In the genomic region with DNA sequence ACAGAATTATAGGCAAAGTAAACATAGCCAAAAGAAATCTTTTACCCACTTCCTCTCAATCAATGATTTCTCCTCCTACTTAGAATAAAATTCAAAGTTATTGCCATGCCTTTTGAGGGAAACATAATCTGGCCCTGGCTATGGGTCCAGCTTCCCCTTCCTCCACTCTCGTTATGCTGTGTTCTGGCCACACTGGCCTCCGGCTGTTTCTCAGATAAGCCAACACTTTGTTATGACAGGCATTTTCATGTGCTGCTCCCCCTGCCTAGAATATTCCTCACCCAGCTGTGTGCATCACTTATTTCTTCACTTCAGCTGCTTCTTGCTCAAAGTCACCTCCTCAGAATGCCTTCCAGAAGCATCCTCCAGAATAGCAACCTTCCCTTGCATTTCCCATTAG, we compare ENCODE assay signal across 24 cellular contexts.
A peak's percentile ranks its signal among the peaks of the same experiment; 100 is the strongest.
DNase-seq lines count a peak whose midpoint lies in the region; ATAC-seq, FAIRE-seq and TF ChIP-seq lines count a peak whose summit lies in the region.
"Had no signal": no experiment of that assay in that cellular context is flagged by ENCODE, and none has a peak within 500 bp of the region (broad histone marks: within the 10 kb centered on the region; RNA-seq: fewer than 3 reads in every experiment).

No MANE protein-coding gene starts in this region.

- H3K4me1 ChIP-seq in smooth muscle cell (ENCODE audit: low read depth) (no peaks in the 10 kb centered on the region), kidney (ENCODE audit: control insufficient read depth in 1 of 2, insufficient read depth in 1 of 2, low read depth in 1 of 2, low read length in 2 of 2) (no peaks in the 10 kb centered on the region)

- WGBS in smooth muscle cell (ENCODE audit: low lambda C conversion rate) = 33% methylated on average over 2 of the region's 2 CpGs

- no peaks in the 10 kb centered on the region for H3K9me3 ChIP-seq in smooth muscle cell (replicated peaks; ENCODE audit: low read depth)
- H3K9me3 ChIP-seq in kidney (ENCODE audit: control insufficient read depth in 1 of 2, low read length in 2 of 2) = no peaks in the 10 kb centered on the region

- H3K27ac ChIP-seq in smooth muscle cell (ENCODE audit: low read depth) (no peak overlapping the region), kidney (ENCODE audit: low read depth in 2 of 2, low read length in 2 of 2) (no peak overlapping the region)

- H3K9me3 Mint-ChIP-seq in progenitor cell of endocrine pancreas (ENCODE audit: low read depth) = no peaks in the 10 kb centered on the region

- H3K36me3 Mint-ChIP-seq in progenitor cell of endocrine pancreas (ENCODE audit: insufficient read depth) = no peaks in the 10 kb centered on the region
- H3K36me3 Mint-ChIP-seq: CD4-positive, CD25-positive, alpha-beta regulatory T cell had no signal

- no peaks in the 10 kb centered on the region for H3K4me1 Mint-ChIP-seq in progenitor cell of endocrine pancreas (ENCODE audit: low read depth)
- H3K4me1 Mint-ChIP-seq: B cell; CD4-positive, CD25-positive, alpha-beta regulatory T cell had no signal

- H3K4me3 ChIP-seq in smooth muscle cell (no peak overlapping the region), kidney (ENCODE audit: low read length in 2 of 2) (no peak overlapping the region)

- H3F3A ChIP-seq in smooth muscle cell (ENCODE audit: low read depth) = no peaks in the 10 kb centered on the region

- H3K79me2 ChIP-seq in smooth muscle cell (ENCODE audit: low read depth) = no peaks in the 10 kb centered on the region

- ATAC-seq in HG03045 (IDR thresholded peaks at IDR 0.05; ENCODE audit: unreplicated experiment) = no peak
- ATAC-seq: HepG2 had no signal

- H3K27ac Mint-ChIP-seq in progenitor cell of endocrine pancreas = no peak overlapping the region
- H3K27ac Mint-ChIP-seq: B cell; CD4-positive, CD25-positive, alpha-beta regulatory T cell; HFFc6 had no signal

- peak; percentile 3 for DNase-seq in GM04504 (ENCODE audit: low read depth)
- DNase-seq in OCI-M1 (lab: John Stamatoyannopoulos, UW) = peak; percentile 69
- peak; percentile 24 for DNase-seq in fibroblast of gingiva (ENCODE audit: low read depth)
- no peak for DNase-seq in smooth muscle cell (lab: John Stamatoyannopoulos, UW; ENCODE audit: unreplicated experiment)
- no peak for DNase-seq in progenitor cell of endocrine pancreas (ENCODE audit: low spot score, unreplicated experiment)
- no peak for DNase-seq in kidney
- DNase-seq: ACHN; Calu3; CD4-positive, CD25-positive, alpha-beta regulatory T cell; DMS79; HFFc6; KG1; NCI-H1417 treated with DMSO at 0.1 percent for 48 hours; NCI-H2029; NCI-H2171; NCI-H524; SIG-M5 had no signal

- no peak overlapping the region for H3K4me3 Mint-ChIP-seq in progenitor cell of endocrine pancreas (ENCODE audit: low read depth)
- H3K4me3 Mint-ChIP-seq: B cell; CD4-positive, CD25-positive, alpha-beta regulatory T cell; HFFc6 had no signal

- no peaks in the 10 kb centered on the region for H3K27me3 ChIP-seq in smooth muscle cell (ENCODE audit: low read depth)

- H3K9ac ChIP-seq in smooth muscle cell (ENCODE audit: low read depth) (no peak overlapping the region), kidney (ENCODE audit: low read length in 2 of 2) (no peak overlapping the region)

- intact Hi-C loops in kidney (cut with DNase I) = no loop called here

- TF ChIP-seq CTCF in smooth muscle cell (IDR thresholded peaks at IDR 0.05; ENCODE audit: borderline replicate concordance, insufficient read depth, poor library complexity, severe bottlenecking) (no peak), progenitor cell of endocrine pancreas (IDR thresholded peaks at IDR 0.05; ENCODE audit: unreplicated experiment) (no peak), kidney (IDR thresholded peaks at IDR 0.05; ENCODE audit: borderline replicate concordance, extremely low read depth, insufficient read depth) (no peak)

- peak overlapping the region; percentile 66 for H2AFZ ChIP-seq in smooth muscle cell (ENCODE audit: low read depth)

- no peak overlapping the region for H3K4me2 ChIP-seq in smooth muscle cell

- no peaks in the 10 kb centered on the region for H3K27me3 Mint-ChIP-seq in progenitor cell of endocrine pancreas
- H3K27me3 Mint-ChIP-seq: B cell; CD4-positive, CD25-positive, alpha-beta regulatory T cell had no signal

- no peak for FAIRE-seq in kidney (lab: Jason Lieb, UNC)
- FAIRE-seq: G401.6, GM12891, GM18507, H1, HepG2 had no signal

- no peaks in the 10 kb centered on the region for H4K20me1 ChIP-seq in smooth muscle cell (ENCODE audit: low read depth)

- no peaks in the 10 kb centered on the region for H3K36me3 ChIP-seq in smooth muscle cell (ENCODE audit: low read depth)
- H3K36me3 ChIP-seq in kidney (ENCODE audit: control insufficient read depth in 1 of 2, insufficient read depth in 2 of 2, low read length in 2 of 2) = no peaks in the 10 kb centered on the region

Comparison
In these comparisons a context has a peak if more than half of its experiments do, and no peak if none do; other contexts are left out.
1. DNase-seq: peak in GM04504 (single experiment), OCI-M1 (single experiment) and fibroblast of gingiva (single experiment); none in smooth muscle cell (single experiment), progenitor cell of endocrine pancreas (single experiment) and kidney (single experiment).